8 cellular contexts compared by ENCODE assay signal in the genomic region with DNA sequence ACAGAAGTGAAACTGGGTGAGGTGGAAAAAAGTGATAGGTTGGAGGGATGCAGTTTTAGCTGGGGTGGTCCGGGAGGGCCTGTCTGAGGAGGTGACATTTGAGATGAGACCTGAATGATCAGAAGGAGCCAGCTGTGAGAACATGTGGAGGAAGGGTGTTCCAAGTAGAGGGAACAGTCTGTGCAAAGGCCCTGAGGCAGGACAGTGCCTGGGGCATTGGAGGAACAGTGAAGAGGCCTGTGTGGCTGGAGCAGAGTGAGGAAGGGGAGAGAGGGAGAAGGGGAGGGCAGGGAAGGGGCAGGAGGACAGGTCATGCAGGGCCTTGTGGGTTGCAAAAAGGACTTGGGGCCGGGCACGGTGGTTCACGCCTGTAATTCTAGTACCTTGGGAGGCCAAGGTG.
"Had no signal": no experiment of that assay in that cellular context is flagged by ENCODE, and none has a peak within 500 bp of the region (broad histone marks: within the 10 kb centered on the region; RNA-seq: fewer than 3 reads in every experiment).

No MANE protein-coding gene starts in this region.

- DNase-seq: GDM1, GF-D8 had no signal

- H3K4me3 ChIP-seq: GM12878 had no signal

- FAIRE-seq: G401.6, GM12878, GM12891, GM12892, GM18507, GM19239 had no signal
